8 cellular contexts compared by ENCODE assay signal in the genomic region with DNA sequence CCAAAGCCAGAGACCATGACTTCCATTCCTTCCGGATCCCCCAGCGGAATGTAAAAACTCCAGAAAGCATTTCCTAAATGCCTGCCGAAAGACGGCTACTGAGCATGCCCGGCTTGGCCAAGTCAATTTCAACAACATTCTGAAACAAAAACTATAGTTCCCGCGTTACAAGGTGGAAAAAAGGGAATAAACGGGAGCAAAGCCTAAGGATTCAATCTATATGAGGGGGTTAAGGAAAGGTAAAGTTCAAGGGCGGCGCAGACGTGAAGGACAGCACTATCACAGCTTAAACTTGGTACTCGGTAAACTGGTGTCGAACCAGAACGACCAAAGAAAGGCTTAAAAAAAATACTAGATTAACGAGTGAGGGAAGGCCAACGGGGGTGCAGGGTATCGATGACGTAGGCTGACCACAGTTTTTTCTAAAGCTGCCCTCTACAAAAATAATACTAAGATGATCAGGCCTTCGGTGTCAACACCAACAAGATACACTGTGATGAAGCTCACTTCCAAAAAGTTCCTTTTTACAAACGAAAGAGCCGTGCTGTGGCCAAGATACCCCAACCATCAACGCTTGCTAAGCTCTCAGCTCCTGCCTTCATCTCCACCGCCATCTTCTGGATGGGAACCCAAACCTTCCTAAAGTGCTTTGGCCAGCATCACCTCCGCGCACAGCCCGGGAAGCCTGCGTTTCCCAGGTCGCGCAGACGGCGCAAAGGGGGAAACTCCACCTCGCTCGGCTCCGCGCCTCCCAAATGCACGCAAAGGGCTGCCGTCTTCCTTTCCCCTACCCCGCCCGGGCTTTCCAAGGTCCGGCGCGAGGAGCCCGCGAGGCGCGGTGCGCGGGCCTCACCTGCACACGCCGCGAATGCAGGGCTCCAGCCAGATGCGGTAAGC. TPM values are rescaled to one million over a fixed set of nuclear protein-coding genes. Genes with fewer than 3 reads are reported as not detected.
DNase-seq lines count a peak whose midpoint lies in the region; ATAC-seq and TF ChIP-seq lines count a peak whose summit lies in the region.

No MANE protein-coding gene starts in this region.

- peak; percentile 29 for ATAC-seq in GM18511 (IDR thresholded peaks at IDR 0.05; ENCODE audit: unreplicated experiment)
- peak; percentile 17 for ATAC-seq in HG03060 (IDR thresholded peaks at IDR 0.05; ENCODE audit: low read depth, unreplicated experiment)

- DNase-seq in AG04449 (ENCODE audit: low read depth, low spot score) (no peak), NCI-H345 (lab: John Stamatoyannopoulos, UW) (peak; percentile 63), mesenteric fat pad (ENCODE audit: low spot score) (peak; percentile 89)
- peak; percentile 73 for DNase-seq in activated CD4-positive, alpha-beta memory T cell treated with anti-CD3 and anti-CD28 coated beads for 36 hours
- DNase-seq in stimulated activated CD8-positive, alpha-beta memory T cell treated with anti-CD3 and anti-CD28 coated beads, Interleukin-4, amount 100 ng/mL, for 24 hours (ENCODE audit: low read depth): peak; percentile 21

- peaks cover 5% of the 10 kb centered on the region for H3K4me1 ChIP-seq in endocrine pancreas (ENCODE audit: control insufficient read depth, insufficient read depth, low read length)

- no peaks in the 10 kb centered on the region for H3K27me3 Mint-ChIP-seq in activated CD4-positive, alpha-beta memory T cell treated with anti-CD3 and anti-CD28 coated beads for 36 hours

- H3K4me1 Mint-ChIP-seq in activated CD4-positive, alpha-beta memory T cell treated with anti-CD3 and anti-CD28 coated beads for 36 hours (ENCODE audit: low read depth): peaks cover 27% of the 10 kb centered on the region

- no peaks in the 10 kb centered on the region for H3K27me3 ChIP-seq in endocrine pancreas (ENCODE audit: control insufficient read depth, insufficient read depth, low read length)

- POLR2A ChIA-PET in AG04449 (lab: Yijun Ruan, JAX): interaction anchor here (0.6 to 1.0 kb wide), 6 partner anchors 10 to 109 kb away, joined by 3 to 4 read pairs (median 3); no protein-coding TSS in a partner anchor
- POLR2A ChIA-PET in activated CD4-positive, alpha-beta memory T cell treated with anti-CD3 and anti-CD28 coated beads for 36 hours (lab: Charles Lee): interaction anchor here (0.5 to 3.2 kb wide), 11 partner anchors 13 to 620 kb away, joined by 3 to 23 read pairs (median 5); a partner anchor contains a TSS

- H3K9ac ChIP-seq in endocrine pancreas (ENCODE audit: control insufficient read depth, insufficient read depth, low read length): peak overlapping the region; percentile 78

- peak overlapping the region; percentile 94 for H3K4me3 Mint-ChIP-seq in activated CD4-positive, alpha-beta memory T cell treated with anti-CD3 and anti-CD28 coated beads for 36 hours

- no peaks in the 10 kb centered on the region for H3K36me3 ChIP-seq in endocrine pancreas (ENCODE audit: control insufficient read depth, insufficient read depth, low read length)

- peak overlapping the region; percentile 96 for H3K4me3 ChIP-seq in AG04449 (ENCODE audit: low read depth, low read length)
- H3K4me3 ChIP-seq in endocrine pancreas (ENCODE audit: control insufficient read depth, insufficient read depth, low read length): peak overlapping the region; percentile 85

- peak overlapping the region; percentile 97 for H3K27ac Mint-ChIP-seq in activated CD4-positive, alpha-beta memory T cell treated with anti-CD3 and anti-CD28 coated beads for 36 hours

- H3K36me3 Mint-ChIP-seq in activated CD4-positive, alpha-beta memory T cell treated with anti-CD3 and anti-CD28 coated beads for 36 hours: peaks cover 11% of the 10 kb centered on the region

- H3K9me3 ChIP-seq in endocrine pancreas (ENCODE audit: control insufficient read depth, low read length): no peaks in the 10 kb centered on the region

- intact Hi-C loops in activated CD4-positive, alpha-beta memory T cell treated with anti-CD3 and anti-CD28 coated beads for 36 hours (cut with micrococcal nuclease): loop anchor here (5.0 kb wide), 2 partner anchors 125 to 605 kb away; a partner anchor contains a TSS

- CTCF ChIA-PET in AG04449 (lab: Yijun Ruan, JAX): interaction anchor here (0.6 to 1.7 kb wide), 14 partner anchors 9 to 242 kb away, joined by 3 to 6 read pairs (median 3); no protein-coding TSS in a partner anchor
- CTCF ChIA-PET in activated CD4-positive, alpha-beta memory T cell treated with anti-CD3 and anti-CD28 coated beads for 36 hours (lab: Charles Lee): interaction anchor here (0.7 to 2.1 kb wide), 10 partner anchors 34 to 242 kb away, joined by 3 to 9 read pairs (median 3); no protein-coding TSS in a partner anchor

- peaks cover 3% of the 10 kb centered on the region for H3K9me3 Mint-ChIP-seq in activated CD4-positive, alpha-beta memory T cell treated with anti-CD3 and anti-CD28 coated beads for 36 hours

- TF ChIP-seq CTCF in AG04449 (IDR thresholded peaks at IDR 0.05; ENCODE audit: insufficient read depth, low read length, missing control alignments): peak; percentile 37

RNA-seq across cellular contexts. Expression of a gene that starts 0.7 kb away (rescaled TPM):
- 10 to 100 TPM; 77.2 to 91.1 TPM for total RNA-seq in activated CD4-positive, alpha-beta memory T cell treated with anti-CD3 and anti-CD28 coated beads for 36 hours
- total RNA-seq in mesenteric fat pad: 53.7 TPM

RNA-seq across cellular contexts. Expression of a gene that starts 29.8 kb away (rescaled TPM):
- total RNA-seq in activated CD4-positive, alpha-beta memory T cell treated with anti-CD3 and anti-CD28 coated beads for 36 hours: not detected
- 0.35 TPM for total RNA-seq in mesenteric fat pad
